14 cellular contexts compared by ENCODE assay signal in genomic region chr6:71393471-71393870, GRCh38.
DNase-seq lines count a peak whose midpoint lies in the region; ATAC-seq, FAIRE-seq and TF ChIP-seq lines count a peak whose summit lies in the region.
"Had no signal": no experiment of that assay in that cellular context is flagged by ENCODE, and none has a peak within 500 bp of the region (broad histone marks: within the 10 kb centered on the region; RNA-seq: fewer than 3 reads in every experiment).

No MANE protein-coding gene starts in this region.

- no peaks in the 10 kb centered on the region for H3K4me1 Mint-ChIP-seq in activated naive CD8-positive, alpha-beta T cell treated with anti-CD3 and anti-CD28 coated beads for 36 hours
- H3K4me1 Mint-ChIP-seq: naive thymus-derived CD8-positive, alpha-beta T cell had no signal

- H3K36me3 Mint-ChIP-seq in activated naive CD8-positive, alpha-beta T cell treated with anti-CD3 and anti-CD28 coated beads for 36 hours = no peaks in the 10 kb centered on the region
- H3K36me3 Mint-ChIP-seq: naive thymus-derived CD8-positive, alpha-beta T cell had no signal

- no peak overlapping the region for H3K4me3 Mint-ChIP-seq in activated naive CD8-positive, alpha-beta T cell treated with anti-CD3 and anti-CD28 coated beads for 36 hours
- H3K4me3 Mint-ChIP-seq: naive thymus-derived CD8-positive, alpha-beta T cell had no signal

- peaks cover 16% of the 10 kb centered on the region for H3K27me3 Mint-ChIP-seq in activated naive CD8-positive, alpha-beta T cell treated with anti-CD3 and anti-CD28 coated beads for 36 hours

- no peaks in the 10 kb centered on the region for H3K79me2 ChIP-seq in HepG2 (ENCODE audit: insufficient read depth, low read length)

- H3K27ac ChIP-seq in liver (ENCODE audit: low read depth in 1 of 2, low read length in 2 of 2) (peak overlapping the region; percentile 27 to 43), HepG2 (ENCODE audit: extremely low read length, insufficient read depth, low read length) (no peak overlapping the region)

- TF ChIP-seq EP300 in HepG2 (IDR thresholded peaks at IDR 0.05; ENCODE audit: low read depth in 2 of 2, low read length in 2 of 2) (no peak), HepG2 (CRISPR knock-in tag; IDR thresholded peaks at IDR 0.05; ENCODE audit: borderline replicate concordance) (no peak)

- H3K4me1 ChIP-seq in liver (ENCODE audit: control insufficient read depth in 4 of 4, insufficient read depth in 4 of 4, low read length in 3 of 4) (peaks cover 6 to 43% (median 27%) of the 10 kb centered on the region in 4 donors), HepG2 (ENCODE audit: insufficient read depth, low read length) (no peaks in the 10 kb centered on the region)

- ATAC-seq in HepG2 = no peak
- ATAC-seq in HG03095 (IDR thresholded peaks at IDR 0.05; ENCODE audit: unreplicated experiment) = no peak
- ATAC-seq in GM19023 (IDR thresholded peaks at IDR 0.05; ENCODE audit: unreplicated experiment) = no peak
- ATAC-seq: naive thymus-derived CD8-positive, alpha-beta T cell had no signal

- H3K27me3 ChIP-seq in liver (ENCODE audit: control insufficient read depth in 4 of 4, insufficient read depth in 4 of 4, low read length in 3 of 4) (no peaks in the 10 kb centered on the region), HepG2 (ENCODE audit: control insufficient read depth in 1 of 2, insufficient read depth in 2 of 2, low read length in 2 of 2) (no peaks in the 10 kb centered on the region)

- no peak overlapping the region for H3K27ac Mint-ChIP-seq in activated naive CD8-positive, alpha-beta T cell treated with anti-CD3 and anti-CD28 coated beads for 36 hours
- H3K27ac Mint-ChIP-seq: naive thymus-derived CD8-positive, alpha-beta T cell had no signal

- TF ChIP-seq POLR2A in HepG2 (IDR thresholded peaks at IDR 0.05; ENCODE audit: insufficient read depth in 1 of 2, low read depth in 2 of 2, low read length in 2 of 2) = no peak

- no peak for FAIRE-seq in HepG2 (lab: Jason Lieb, UNC)
- FAIRE-seq: bronchial epithelial cell had no signal

- POLR2A ChIA-PET in HepG2 (lab: Yijun Ruan, JAX) = no interaction called here

- H3K9me3 ChIP-seq in liver (ENCODE audit: control insufficient read depth in 4 of 4, low read length in 3 of 4) = no peaks in the 10 kb centered on the region
- H3K9me3 ChIP-seq in HepG2 (ENCODE audit: low read length) = no peaks in the 10 kb centered on the region
- H3K9me3 ChIP-seq: thoracic aorta had no signal

- H3K4me2 ChIP-seq in HepG2 (ENCODE audit: low read depth, low read length) = no peak overlapping the region

- intact Hi-C loops in HepG2 (cut with micrococcal nuclease; ENCODE audit: unreplicated experiment) = no loop called here
- intact Hi-C loops in posterior vena cava (cut with DNase I) = no loop called here

- H3K4me3 ChIP-seq in liver (ENCODE audit: low read depth in 1 of 3, low read length in 3 of 3) = no peak overlapping the region
- H3K4me3 ChIP-seq in HepG2 (replicated peaks in 1 of 3; ENCODE audit: insufficient read depth in 1 of 3, low read depth in 2 of 3, low read length in 3 of 3) = no peak overlapping the region
- no peak overlapping the region for H3K4me3 ChIP-seq in cardiac fibroblast (replicated peaks in 1 of 2; ENCODE audit: low read depth in 2 of 2, low read length in 2 of 2)
- H3K4me3 ChIP-seq: thoracic aorta had no signal

- peaks cover 0 to 6% (median 0%) of the 10 kb centered on the region in 4 donors for H3K36me3 ChIP-seq in liver (ENCODE audit: control insufficient read depth in 4 of 4, insufficient read depth in 3 of 4, low read depth in 1 of 4, low read length in 3 of 4)
- H3K36me3 ChIP-seq in HepG2 (replicated peaks in 1 of 2; ENCODE audit: control insufficient read depth in 1 of 2, insufficient read depth in 2 of 2, low read length in 2 of 2) = no peaks in the 10 kb centered on the region

- TF ChIP-seq CTCF in liver (IDR thresholded peaks at IDR 0.05; ENCODE audit: low read depth, low read length, missing input control) = no peak
- no peak for TF ChIP-seq CTCF in HepG2 (CRISPR knock-in tag; IDR thresholded peaks at IDR 0.05)
- TF ChIP-seq CTCF in cardiac fibroblast (IDR thresholded peaks at IDR 0.05; ENCODE audit: low read depth, low read length) = no peak

- in situ Hi-C loops in HepG2 (cut with HindIII; ENCODE audit: extremely low pct_ligation_motif_present, low pct_unique_long_range_greater_than_20kb) = loop anchor here (25.0 kb wide), 1 partner anchor 694 kb away; no protein-coding TSS in a partner anchor

- no peaks in the 10 kb centered on the region for H3K9me3 Mint-ChIP-seq in activated naive CD8-positive, alpha-beta T cell treated with anti-CD3 and anti-CD28 coated beads for 36 hours
- H3K9me3 Mint-ChIP-seq: naive thymus-derived CD8-positive, alpha-beta T cell had no signal

- H3K9ac ChIP-seq in liver (ENCODE audit: low read depth in 1 of 2, low read length in 2 of 2) (no peak overlapping the region), HepG2 (ENCODE audit: insufficient read depth, low read depth, low read length) (no peak overlapping the region)

- no peak for TF ChIP-seq RAD21 in liver (IDR thresholded peaks at IDR 0.05)
- TF ChIP-seq RAD21 in HepG2 (CRISPR knock-in tag; IDR thresholded peaks at IDR 0.05) = no peak

- CTCF ChIA-PET in HepG2 (lab: Yijun Ruan, JAX; ENCODE audit: low intra/inter-chr PET ratio, low total read pairs) = no interaction called here

- no TSS peak for BruUV-seq in HepG2 (replicated peaks; lab: Mats Ljungman, UMichigan)

- H2AFZ ChIP-seq in HepG2 (ENCODE audit: low read length) = no peak overlapping the region

- 20% methylated on average over 1 of the region's 1 CpG for WGBS in liver
- 0% methylated on average over 1 of the region's 1 CpG for WGBS in HepG2 (ENCODE audit: low lambda C conversion rate)

- no peak for DNase-seq in HepG2 (ENCODE audit: low spot score)
- peak; percentile 34 to 67 for DNase-seq in cardiac fibroblast (ENCODE audit: low read depth in 2 of 2)
- peak; percentile 66 to 93 for DNase-seq in lung microvascular endothelial cell (ENCODE audit: low read depth in 2 of 2)
- DNase-seq in posterior vena cava (ENCODE audit: low spot score) = no peak
- DNase-seq in activated naive CD8-positive, alpha-beta T cell treated with anti-CD3 and anti-CD28 coated beads for 36 hours = no peak
- DNase-seq: activated CD8-positive, alpha-beta memory T cell treated with anti-CD3 and anti-CD28 coated beads, Interleukin-2, amount 50 U/mL, for 4 hours; naive thymus-derived CD8-positive, alpha-beta T cell; NCI-H2171; stimulated activated CD4-positive, alpha-beta T cell treated with anti-CD3 and anti-CD28 coated beads, Interleukin-4, amount 100 ng/mL, for 4 hours had no signal

- H4K20me1 ChIP-seq in HepG2 (ENCODE audit: insufficient read depth, low read length) = no peaks in the 10 kb centered on the region

TF ChIP-seq in liver, 16 proteins besides CTCF, POLR2A, EP300 and RAD21:
- TF ChIP-seq YY1 (IDR thresholded peaks at IDR 0.05) (peak; percentile 15), NR2F2 (IDR thresholded peaks at IDR 0.05) (peak; percentile 69), HNF4A (conservative IDR thresholded peaks at IDR 0.05) (no peak), FOXA2 (IDR thresholded peaks at IDR 0.05) (no peak)

TF ChIP-seq in HepG2, 621 proteins besides CTCF, POLR2A, EP300 and RAD21:
- no peak for TF ChIP-seq ZBTB7B (CRISPR knock-in tag; IDR thresholded peaks at IDR 0.05)
- TF ChIP-seq, protein P1, sequence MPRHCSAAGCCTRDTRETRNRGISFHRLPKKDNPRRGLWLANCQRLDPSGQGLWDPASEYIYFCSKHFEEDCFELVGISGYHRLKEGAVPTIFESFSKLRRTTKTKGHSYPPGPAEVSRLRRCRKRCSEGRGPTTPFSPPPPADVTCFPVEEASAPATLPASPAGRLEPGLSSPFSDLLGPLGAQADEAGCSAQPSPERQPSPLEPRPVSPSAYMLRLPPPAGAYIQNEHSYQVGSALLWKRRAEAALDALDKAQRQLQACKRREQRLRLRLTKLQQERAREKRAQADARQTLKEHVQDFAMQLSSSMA (CRISPR knock-in tag; IDR thresholded peaks at IDR 0.05) = no peak
- TF ChIP-seq PCBP1 (IDR thresholded peaks at IDR 0.05; ENCODE audit: borderline replicate concordance, low read depth, low read length) = no peak
- TF ChIP-seq ZNF768 (CRISPR knock-in tag; IDR thresholded peaks at IDR 0.05) = no peak
- no peak for TF ChIP-seq ZBTB42 (CRISPR knock-in tag; IDR thresholded peaks at IDR 0.05)
- no peak for TF ChIP-seq ZNF44 (CRISPR knock-in tag; IDR thresholded peaks at IDR 0.05)
- TF ChIP-seq HNRNPH1 (optimal IDR thresholded peaks at IDR 0.05; ENCODE audit: low read depth, low read length) = no peak
- no peak for TF ChIP-seq SP1 (IDR thresholded peaks at IDR 0.05)
- TF ChIP-seq SP1 (CRISPR knock-in tag; IDR thresholded peaks at IDR 0.05) = no peak
- TF ChIP-seq NFYC (CRISPR knock-in tag; IDR thresholded peaks at IDR 0.05) = no peak
- no peak for TF ChIP-seq ZNF607 (CRISPR knock-in tag; IDR thresholded peaks at IDR 0.05; ENCODE audit: borderline replicate concordance)
- no peak for TF ChIP-seq SALL1 (CRISPR knock-in tag; IDR thresholded peaks at IDR 0.05)
- TF ChIP-seq, protein P2, sequence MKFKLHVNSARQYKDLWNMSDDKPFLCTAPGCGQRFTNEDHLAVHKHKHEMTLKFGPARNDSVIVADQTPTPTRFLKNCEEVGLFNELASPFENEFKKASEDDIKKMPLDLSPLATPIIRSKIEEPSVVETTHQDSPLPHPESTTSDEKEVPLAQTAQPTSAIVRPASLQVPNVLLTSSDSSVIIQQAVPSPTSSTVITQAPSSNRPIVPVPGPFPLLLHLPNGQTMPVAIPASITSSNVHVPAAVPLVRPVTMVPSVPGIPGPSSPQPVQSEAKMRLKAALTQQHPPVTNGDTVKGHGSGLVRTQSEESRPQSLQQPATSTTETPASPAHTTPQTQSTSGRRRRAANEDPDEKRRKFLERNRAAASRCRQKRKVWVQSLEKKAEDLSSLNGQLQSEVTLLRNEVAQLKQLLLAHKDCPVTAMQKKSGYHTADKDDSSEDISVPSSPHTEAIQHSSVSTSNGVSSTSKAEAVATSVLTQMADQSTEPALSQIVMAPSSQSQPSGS (CRISPR knock-in tag; IDR thresholded peaks at IDR 0.05) = no peak
- no peak for TF ChIP-seq HOXA7 (CRISPR knock-in tag; IDR thresholded peaks at IDR 0.05)
- TF ChIP-seq TEAD2 (CRISPR knock-in tag; IDR thresholded peaks at IDR 0.05) = no peak
- no peak for TF ChIP-seq HOXA9 (CRISPR knock-in tag; IDR thresholded peaks at IDR 0.05; ENCODE audit: borderline replicate concordance)
- no peak for TF ChIP-seq YY1 (IDR thresholded peaks at IDR 0.05; ENCODE audit: insufficient read depth, insufficient replicate concordance, low read depth, low read length)
- no peak for TF ChIP-seq EHMT2 (IDR thresholded peaks at IDR 0.05; ENCODE audit: borderline replicate concordance, low read depth, low read length)
TF ChIP-seq in HepG2: peak in this region for 0.

Comparison
In these comparisons a context has a peak if more than half of its experiments do, and no peak if none do; other contexts are left out.
1. DNase-seq: peak in cardiac fibroblast (2 of 2) and lung microvascular endothelial cell (2 of 2); none in HepG2 (single experiment), posterior vena cava (single experiment) and activated naive CD8-positive, alpha-beta T cell treated with anti-CD3 and anti-CD28 coated beads for 36 hours (single experiment).